In genomic region chr12:47921907-47922306, GRCh38 we compare ENCODE assay signal across 19 cellular contexts. TPM values are rescaled to one million over a fixed set of nuclear protein-coding genes. Genes with fewer than 3 reads are reported as not detected.
A peak's percentile ranks its signal among the peaks of the same experiment; 100 is the strongest.
DNase-seq lines count a peak whose midpoint lies in the region; ATAC-seq and TF ChIP-seq lines count a peak whose summit lies in the region.
"Had no signal": no experiment of that assay in that cellular context is flagged by ENCODE, and none has a peak within 500 bp of the region (broad histone marks: within the 10 kb centered on the region; RNA-seq: fewer than 3 reads in every experiment).

No MANE protein-coding gene starts in this region.

- peak overlapping the region; percentile 4; the same call in 1 of the 2 replicates for H2AFZ ChIP-seq in GM23338
- no peak overlapping the region for H2AFZ ChIP-seq in Karpas-422 (ENCODE audit: low read length)

- DNase-seq in GM23338 (ENCODE audit: low spot score) (no peak), endodermal cell (peak; percentile 10), osteocyte (ENCODE audit: extremely low spot score, unreplicated experiment) (peak; percentile 7), occipital lobe (lab: John Stamatoyannopoulos, UW) (no peak), Karpas-422 (no peak)
- DNase-seq in activated CD8-positive, alpha-beta T cell treated with anti-CD3 and anti-CD28 coated beads, Interleukin-2, amount 10 ng/mL, durations not matched to agents 7 days and 5 days, result no peak
- DNase-seq: 8988T; ACHN; BE2C; C1 segment of cervical spinal cord; CD4-positive, alpha-beta memory T cell; CD4-positive, CD25-positive, alpha-beta regulatory T cell; CD8-positive, alpha-beta memory T cell; COR-L47; DMS79 treated with DMSO at 0.1 percent for 48 hours; GF-D8 had no signal

- H3K27me3 Mint-ChIP-seq in GM23338 (ENCODE audit: insufficient read depth, low read depth, poor library complexity) (no peaks in the 10 kb centered on the region), endodermal cell (ENCODE audit: insufficient read depth) (peaks cover 58% of the 10 kb centered on the region), osteocyte (ENCODE audit: unreplicated experiment) (peaks cover 66% of the 10 kb centered on the region)
- H3K27me3 Mint-ChIP-seq in activated CD8-positive, alpha-beta T cell treated with anti-CD3 and anti-CD28 coated beads, Interleukin-2, amount 10 ng/mL, durations not matched to agents 7 days and 5 days (ENCODE audit: low read depth), result peaks cover 30% of the 10 kb centered on the region

- H3K4me1 ChIP-seq in GM23338 (ENCODE audit: insufficient read depth), result no peaks in the 10 kb centered on the region
- no peaks in the 10 kb centered on the region for H3K4me1 ChIP-seq in HEK293 (ENCODE audit: control insufficient read depth, insufficient read depth, low read length)
- no peaks in the 10 kb centered on the region for H3K4me1 ChIP-seq in endodermal cell (ENCODE audit: control insufficient read depth, insufficient read depth, low read length)
- no peaks in the 10 kb centered on the region for H3K4me1 ChIP-seq in Karpas-422 (ENCODE audit: low read length)
- H3K4me1 ChIP-seq: BE2C, BLaER1 had no signal

- H3K27ac Mint-ChIP-seq in GM23338 (no peak overlapping the region), endodermal cell (no peak overlapping the region), osteocyte (ENCODE audit: unreplicated experiment) (no peak overlapping the region)
- no peak overlapping the region for H3K27ac Mint-ChIP-seq in activated CD8-positive, alpha-beta T cell treated with anti-CD3 and anti-CD28 coated beads, Interleukin-2, amount 10 ng/mL, durations not matched to agents 7 days and 5 days
- H3K27ac Mint-ChIP-seq: CD4-positive, alpha-beta memory T cell; CD4-positive, CD25-positive, alpha-beta regulatory T cell; CD8-positive, alpha-beta memory T cell had no signal

- no peaks in the 10 kb centered on the region for H3K9me3 Mint-ChIP-seq in GM23338
- H3K9me3 Mint-ChIP-seq in endodermal cell, result no peaks in the 10 kb centered on the region
- no peaks in the 10 kb centered on the region for H3K9me3 Mint-ChIP-seq in osteocyte (ENCODE audit: unreplicated experiment)
- H3K9me3 Mint-ChIP-seq in activated CD8-positive, alpha-beta T cell treated with anti-CD3 and anti-CD28 coated beads, Interleukin-2, amount 10 ng/mL, durations not matched to agents 7 days and 5 days (ENCODE audit: insufficient read depth), result no peaks in the 10 kb centered on the region
- H3K9me3 Mint-ChIP-seq: CD14-positive monocyte; CD8-positive, alpha-beta memory T cell had no signal

- CTCF ChIA-PET in HEK293 (lab: Yijun Ruan, JAX), result interaction anchor here (0.7 kb wide), 1 partner anchor 10 kb away, joined by 5 read pairs; no protein-coding TSS in a partner anchor
- CTCF ChIA-PET in activated CD8-positive, alpha-beta T cell treated with anti-CD3 and anti-CD28 coated beads, Interleukin-2, amount 10 ng/mL, durations not matched to agents 7 days and 5 days (lab: Charles Lee), result interaction anchor here (0.8 to 1.2 kb wide), 2 partner anchors 15 to 28 kb away, joined by 3 to 4 read pairs; no protein-coding TSS in a partner anchor

- 0 out of 2 replicates have a peak, but pooled peaks cover 8% of the 10 kb centered on the region for H3K9me2 ChIP-seq in GM23338 (ENCODE audit: insufficient read depth)
- H3K9me2 ChIP-seq in Karpas-422 (replicated peaks; ENCODE audit: insufficient read depth, low read length), result no peaks in the 10 kb centered on the region

- no peak for ATAC-seq in GM23338
- ATAC-seq in activated CD8-positive, alpha-beta T cell treated with anti-CD3 and anti-CD28 coated beads, Interleukin-2, amount 10 ng/mL, durations not matched to agents 7 days and 5 days, result no peak

- POLR2A ChIA-PET in HEK293 (lab: Yijun Ruan, JAX), result no interaction called here
- POLR2A ChIA-PET in activated CD8-positive, alpha-beta T cell treated with anti-CD3 and anti-CD28 coated beads, Interleukin-2, amount 10 ng/mL, durations not matched to agents 7 days and 5 days (lab: Charles Lee), result interaction anchor here (0.7 kb wide), 1 partner anchor 44 kb away, joined by 3 read pairs; no protein-coding TSS in a partner anchor

- H3K9me3 ChIP-seq in HEK293 (ENCODE audit: control insufficient read depth, insufficient read depth, low read depth, low read length) (no peaks in the 10 kb centered on the region), endodermal cell (ENCODE audit: control insufficient read depth, low read length) (no peaks in the 10 kb centered on the region), Karpas-422 (ENCODE audit: low read length) (no peaks in the 10 kb centered on the region)
- H3K9me3 ChIP-seq: BE2C, BLaER1 had no signal

- H3K79me2 ChIP-seq in GM23338 (replicated peaks; ENCODE audit: insufficient read depth) (no peaks in the 10 kb centered on the region), Karpas-422 (ENCODE audit: low read length) (no peaks in the 10 kb centered on the region)

- no peaks in the 10 kb centered on the region for H3K4me1 Mint-ChIP-seq in GM23338
- no peaks in the 10 kb centered on the region for H3K4me1 Mint-ChIP-seq in endodermal cell
- no peaks in the 10 kb centered on the region for H3K4me1 Mint-ChIP-seq in osteocyte (ENCODE audit: unreplicated experiment)
- H3K4me1 Mint-ChIP-seq in activated CD8-positive, alpha-beta T cell treated with anti-CD3 and anti-CD28 coated beads, Interleukin-2, amount 10 ng/mL, durations not matched to agents 7 days and 5 days (ENCODE audit: low read depth), result no peaks in the 10 kb centered on the region
- H3K4me1 Mint-ChIP-seq: CD14-positive monocyte; CD4-positive, alpha-beta memory T cell; CD4-positive, CD25-positive, alpha-beta regulatory T cell; CD8-positive, alpha-beta memory T cell had no signal

- no peak for TF ChIP-seq CTCF in GM23338 (conservative IDR thresholded peaks at IDR 0.05; ENCODE audit: low read depth in 2 of 2)
- TF ChIP-seq CTCF in HEK293 (tag by site-specific recombination; IDR thresholded peaks at IDR 0.05), result no peak
- no peak for TF ChIP-seq CTCF in endodermal cell (conservative IDR thresholded peaks at IDR 0.05)
- no peak for TF ChIP-seq CTCF in osteocyte (IDR thresholded peaks at IDR 0.05)

- H3F3A ChIP-seq in GM23338 (replicated peaks; ENCODE audit: low read depth), result no peaks in the 10 kb centered on the region

- no peaks in the 10 kb centered on the region for H3K36me3 Mint-ChIP-seq in GM23338 (ENCODE audit: low read depth)
- H3K36me3 Mint-ChIP-seq in endodermal cell (ENCODE audit: low read depth), result no peaks in the 10 kb centered on the region
- no peaks in the 10 kb centered on the region for H3K36me3 Mint-ChIP-seq in osteocyte (ENCODE audit: unreplicated experiment)
- no peaks in the 10 kb centered on the region for H3K36me3 Mint-ChIP-seq in activated CD8-positive, alpha-beta T cell treated with anti-CD3 and anti-CD28 coated beads, Interleukin-2, amount 10 ng/mL, durations not matched to agents 7 days and 5 days (ENCODE audit: low read depth)
- H3K36me3 Mint-ChIP-seq: CD14-positive monocyte; CD4-positive, alpha-beta memory T cell; CD4-positive, CD25-positive, alpha-beta regulatory T cell had no signal

- H3K9ac ChIP-seq in endodermal cell (ENCODE audit: extremely low read depth, low read length, poor library complexity, severe bottlenecking) (no peak overlapping the region), Karpas-422 (ENCODE audit: low read length) (no peak overlapping the region)
- H3K9ac ChIP-seq: BLaER1 had no signal

- H3K27ac ChIP-seq in GM23338 (ENCODE audit: low read depth) (no peak overlapping the region), HEK293 (ENCODE audit: extremely low read depth, low read depth, low read length) (no peak overlapping the region), endodermal cell (ENCODE audit: low read depth, low read length) (no peak overlapping the region), Karpas-422 (ENCODE audit: low read length) (no peak overlapping the region)
- H3K27ac ChIP-seq: BLaER1 had no signal

- H4K20me1 ChIP-seq in GM23338 (replicated peaks; ENCODE audit: insufficient read depth) (no peaks in the 10 kb centered on the region), Karpas-422 (ENCODE audit: insufficient read depth, low read depth, low read length) (no peaks in the 10 kb centered on the region)
- H4K20me1 ChIP-seq: BLaER1 had no signal

- H3K4me2 ChIP-seq in GM23338 (no peak overlapping the region), Karpas-422 (ENCODE audit: low read depth, low read length, poor library complexity, severe bottlenecking) (no peak overlapping the region)
- H3K4me2 ChIP-seq: BLaER1 had no signal

- H3K27me3 ChIP-seq in GM23338 (ENCODE audit: insufficient read depth) (no peaks in the 10 kb centered on the region), endodermal cell (ENCODE audit: control insufficient read depth, insufficient read depth, low read length, poor library complexity, severe bottlenecking) (peaks cover 75% of the 10 kb centered on the region), Karpas-422 (ENCODE audit: low read length) (no peaks in the 10 kb centered on the region)
- H3K27me3 ChIP-seq: BLaER1 had no signal

- 62% methylated on average over 1 of the region's 1 CpG; no CpG with 5 or more reads in 1 of the 2 experiments for WGBS in endodermal cell (ENCODE audit: insufficient coverage in 1 of 2, insufficient read length in 1 of 2), 2 experiments

- H3K36me3 ChIP-seq in GM23338 (ENCODE audit: insufficient read depth), result no peaks in the 10 kb centered on the region
- no peaks in the 10 kb centered on the region for H3K36me3 ChIP-seq in HEK293 (ENCODE audit: control insufficient read depth in 2 of 2, insufficient read depth in 1 of 2, low read length in 2 of 2)
- no peaks in the 10 kb centered on the region for H3K36me3 ChIP-seq in endodermal cell (ENCODE audit: control insufficient read depth, insufficient read depth, low read length)
- H3K36me3 ChIP-seq in Karpas-422 (ENCODE audit: insufficient read depth, low read length), result no peaks in the 10 kb centered on the region
- H3K36me3 ChIP-seq: BE2C, BLaER1 had no signal

- H3K4me3 Mint-ChIP-seq in GM23338, result no peak overlapping the region
- H3K4me3 Mint-ChIP-seq in endodermal cell, result no peak overlapping the region
- no peak overlapping the region for H3K4me3 Mint-ChIP-seq in osteocyte (ENCODE audit: unreplicated experiment)
- no peak overlapping the region for H3K4me3 Mint-ChIP-seq in activated CD8-positive, alpha-beta T cell treated with anti-CD3 and anti-CD28 coated beads, Interleukin-2, amount 10 ng/mL, durations not matched to agents 7 days and 5 days
- H3K4me3 Mint-ChIP-seq: CD14-positive monocyte; CD4-positive, alpha-beta memory T cell; CD4-positive, CD25-positive, alpha-beta regulatory T cell; CD8-positive, alpha-beta memory T cell had no signal

- no peak overlapping the region for H3K4me3 ChIP-seq in GM23338
- no peak overlapping the region for H3K4me3 ChIP-seq in HEK293 (ENCODE audit: low read depth, low read length)
- H3K4me3 ChIP-seq in endodermal cell (ENCODE audit: low read length), result no peak overlapping the region
- no peak overlapping the region for H3K4me3 ChIP-seq in Karpas-422 (ENCODE audit: low read length)
- H3K4me3 ChIP-seq: BLaER1 had no signal

RNA-seq across cellular contexts. Expression of gene VDR, which starts 17.1 kb away (rescaled TPM):
- 1.1 and 1.4 TPM in 2 replicates for total RNA-seq in GM23338 (2014; rRNA removed; shearing (Covaris generic))
- polyA plus RNA-seq in GM23338 (2016; fragmentation: Nextera tagmentation; extraction: Ambion mirVana), result 0.35 and 0.37 TPM in 2 replicates
- total RNA-seq in endodermal cell, result under 1 TPM in 1 of 2 donors, not detected in 1; 0.04 TPM
- not detected for polyA plus RNA-seq in endodermal cell (2013, experiment 1 of 2)
- not detected for polyA plus RNA-seq in endodermal cell (2013, experiment 2 of 2)
- 1.9 and 2.7 TPM in 2 replicates for total RNA-seq in osteocyte
- total RNA-seq in occipital lobe, result not detected
- not detected in 2 replicates for total RNA-seq in Karpas-422 (2014; rRNA removed; shearing (Covaris generic); ENCODE audit: low replicate concordance)
- 10 to 100 TPM; 13.2 to 14.5 TPM for total RNA-seq in activated CD8-positive, alpha-beta T cell treated with anti-CD3 and anti-CD28 coated beads, Interleukin-2, amount 10 ng/mL, durations not matched to agents 7 days and 5 days

RNA-seq across cellular contexts. Expression of gene TMEM106C, which starts 41.5 kb away (rescaled TPM):
- 53.4 and 83.7 TPM in 2 replicates for total RNA-seq in GM23338 (2014; rRNA removed; shearing (Covaris generic))
- 37.3 and 43.5 TPM in 2 replicates for polyA plus RNA-seq in GM23338 (2016; fragmentation: Nextera tagmentation; extraction: Ambion mirVana)
- total RNA-seq in endodermal cell (10 to 100 TPM; 17.3 to 61.6 TPM), osteocyte (53.2 and 60.9 TPM in 2 replicates), occipital lobe (73.6 TPM)
- 120 TPM for polyA plus RNA-seq in endodermal cell (2013, experiment 1 of 2)
- 114 TPM for polyA plus RNA-seq in endodermal cell (2013, experiment 2 of 2)
- 95.6 and 127 TPM in 2 replicates for total RNA-seq in Karpas-422 (2014; rRNA removed; shearing (Covaris generic); ENCODE audit: low replicate concordance)
- 100 to 1,000 TPM; 139 to 140 TPM for total RNA-seq in activated CD8-positive, alpha-beta T cell treated with anti-CD3 and anti-CD28 coated beads, Interleukin-2, amount 10 ng/mL, durations not matched to agents 7 days and 5 days

Comparison
In these comparisons a context has a peak if more than half of its experiments do, and no peak if none do; other contexts are left out.
1. DNase-seq: peak in endodermal cell (single experiment) and osteocyte (single experiment); none in GM23338 (single experiment), occipital lobe (single experiment), Karpas-422 (single experiment) and activated CD8-positive, alpha-beta T cell treated with anti-CD3 and anti-CD28 coated beads, Interleukin-2, amount 10 ng/mL, durations not matched to agents 7 days and 5 days (single experiment).